24 cellular contexts compared by ENCODE assay signal in genomic region chr7:3805151-3805550, GRCh38.
DNase-seq lines count a peak whose midpoint lies in the region; ATAC-seq, FAIRE-seq and TF ChIP-seq lines count a peak whose summit lies in the region.
"Had no signal": no experiment of that assay in that cellular context is flagged by ENCODE, and none has a peak within 500 bp of the region (broad histone marks: within the 10 kb centered on the region; RNA-seq: fewer than 3 reads in every experiment).

No MANE protein-coding gene starts in this region.

- H3K4me3 ChIP-seq in mammary epithelial cell (replicated peaks in 1 of 3; ENCODE audit: insufficient read depth in 1 of 3, low read depth in 2 of 3, low read length in 3 of 3), result no peak overlapping the region
- no peak overlapping the region for H3K4me3 ChIP-seq in astrocyte of the spinal cord (ENCODE audit: low read depth, low read length)
- no peak overlapping the region for H3K4me3 ChIP-seq in pancreas
- H3K4me3 ChIP-seq: HAP-1, heart left ventricle, uterus had no signal

- no peak overlapping the region for H2AFZ ChIP-seq in mammary epithelial cell (ENCODE audit: low read depth, low read length)

- H3K9me3 Mint-ChIP-seq in MCF 10A (ENCODE audit: unreplicated experiment), result no peaks in the 10 kb centered on the region
- H3K9me3 Mint-ChIP-seq: activated naive CD4-positive, alpha-beta T cell treated with anti-CD3 and anti-CD28 coated beads, Interleukin-2, amount 50 U/mL, for 72 hours; activated T-cell treated with anti-CD3 and anti-CD28 coated beads, Interleukin-2, amount 50 U/mL, for 72 hours had no signal

- 73% methylated on average over 3 of the region's 3 CpGs for WGBS in mammary epithelial cell (ENCODE audit: low coverage, missing lambda C conversion rate)
- WGBS in pancreas, 2 donors, result 91% methylated on average over 3 of the region's 3 CpGs

- POLR2A ChIA-PET in MCF 10A (lab: Yijun Ruan, JAX), result no interaction called here

- no peaks in the 10 kb centered on the region for H3K36me3 Mint-ChIP-seq in MCF 10A (ENCODE audit: insufficient read depth, unreplicated experiment)
- H3K36me3 Mint-ChIP-seq: activated naive CD4-positive, alpha-beta T cell treated with anti-CD3 and anti-CD28 coated beads, Interleukin-2, amount 50 U/mL, for 72 hours had no signal

- no peaks in the 10 kb centered on the region for H3K79me2 ChIP-seq in mammary epithelial cell (ENCODE audit: insufficient read depth, low read length)

- no peak for ATAC-seq in HG02884 (IDR thresholded peaks at IDR 0.05; ENCODE audit: unreplicated experiment)
- no peak for ATAC-seq in GM21390 (IDR thresholded peaks at IDR 0.05; ENCODE audit: unreplicated experiment)
- no peak for ATAC-seq in pancreas
- ATAC-seq: activated naive CD4-positive, alpha-beta T cell treated with anti-CD3 and anti-CD28 coated beads, Interleukin-2, amount 50 U/mL, for 72 hours; activated T-cell treated with anti-CD3 and anti-CD28 coated beads, Interleukin-2, amount 50 U/mL, for 72 hours; heart left ventricle; HepG2 had no signal

- H3K27ac ChIP-seq in mammary epithelial cell (ENCODE audit: insufficient read depth, low read depth, low read length) (no peak overlapping the region), pancreas (no peak overlapping the region)
- H3K27ac ChIP-seq: 22Rv1, epithelial cell of prostate, heart left ventricle, uterus had no signal

- no peaks in the 10 kb centered on the region for H3K4me1 Mint-ChIP-seq in MCF 10A (ENCODE audit: insufficient read depth, unreplicated experiment)

- H3K27me3 ChIP-seq in mammary epithelial cell (ENCODE audit: insufficient read depth, low read length) (no peaks in the 10 kb centered on the region), pancreas (no peaks in the 10 kb centered on the region)
- H3K27me3 ChIP-seq: heart left ventricle, uterus had no signal

- TF ChIP-seq CTCF in mammary epithelial cell (conservative IDR thresholded peaks at IDR 0.05 in 1 of 2, IDR thresholded peaks at IDR 0.05 in 1 of 2; ENCODE audit: extremely low read depth in 1 of 2, insufficient read depth in 1 of 2, low read depth in 1 of 2, low read length in 2 of 2) (no peak), MCF 10A (IDR thresholded peaks at IDR 0.05; ENCODE audit: unreplicated experiment) (no peak), astrocyte of the spinal cord (IDR thresholded peaks at IDR 0.05; ENCODE audit: low read depth, low read length) (no peak), pancreas (IDR thresholded peaks at IDR 0.05) (no peak)

- DNase-seq in mammary epithelial cell (peak; percentile 16), MCF 10A (ENCODE audit: unreplicated experiment) (no peak), astrocyte of the spinal cord (ENCODE audit: low read depth, low spot score) (peak; percentile 87), foreskin melanocyte (peak; percentile 6), urothelium cell line (ENCODE audit: low spot score) (peak; percentile 53), pancreas (no peak)
- DNase-seq: activated CD8-positive, alpha-beta memory T cell treated with anti-CD3 and anti-CD28 coated beads for 24 hours; activated T-cell treated with anti-CD3 and anti-CD28 coated beads, Interleukin-2, amount 50 U/mL, for 72 hours; Caco-2; heart left ventricle; MM.1S; NCI-H1436; NCI-H510A treated with DMSO at 0.1 percent for 48 hours; NK-92 treated with Interleukin-12 subunit alpha and Interleukin-12 subunit beta, amount 100 ng/mL, for 24 hours; retina; stimulated activated CD8-positive, alpha-beta memory T cell treated with anti-CD3 and anti-CD28 coated beads, Interleukin-4, amount 100 ng/mL, for 48 hours; uterus had no signal

- FAIRE-seq in urothelium cell line (lab: Jason Lieb, UNC) (peak; percentile 62), pancreas (lab: Jason Lieb, UNC) (no peak)
- FAIRE-seq: HepG2 had no signal

- H3K9me3 ChIP-seq in mammary epithelial cell (replicated peaks; ENCODE audit: insufficient read depth, low read length) (peaks cover 20% of the 10 kb centered on the region), pancreas (no peaks in the 10 kb centered on the region)
- H3K9me3 ChIP-seq: Caco-2, HAP-1, heart left ventricle, uterus had no signal

- intact Hi-C loops in mammary epithelial cell (cut with micrococcal nuclease) (no loop called here), MCF 10A (cut with micrococcal nuclease) (no loop called here), pancreas (cut with DNase I) (no loop called here)

- H3K4me1 ChIP-seq in mammary epithelial cell (ENCODE audit: insufficient read depth, low read length), result no peaks in the 10 kb centered on the region
- no peaks in the 10 kb centered on the region for H3K4me1 ChIP-seq in pancreas
- H3K4me1 ChIP-seq: Caco-2, HAP-1, heart left ventricle, uterus had no signal

- dilution Hi-C loops in mammary epithelial cell (cut with HindIII; ENCODE audit: low sequenced_read_pairs), result no loop called here

- CTCF ChIA-PET in mammary epithelial cell (lab: Charles Lee; ENCODE audit: low non-redundant PET), result no interaction called here
- CTCF ChIA-PET in MCF 10A (lab: Yijun Ruan, JAX), result no interaction called here

- H4K20me1 ChIP-seq in mammary epithelial cell (ENCODE audit: insufficient read depth, low read length), result no peaks in the 10 kb centered on the region

- no peaks in the 10 kb centered on the region for H3K27me3 Mint-ChIP-seq in MCF 10A (ENCODE audit: insufficient read depth, unreplicated experiment)

- no peak overlapping the region for H3K9ac ChIP-seq in mammary epithelial cell (ENCODE audit: insufficient read depth, low read length)

- BruUV-seq in mammary epithelial cell (replicated peaks; lab: Mats Ljungman, UMichigan) (no TSS peak), MCF 10A (replicated peaks; lab: Mats Ljungman, UMichigan) (no TSS peak)

- H3K27ac Mint-ChIP-seq in MCF 10A (ENCODE audit: low read depth, unreplicated experiment), result no peak overlapping the region
- H3K27ac Mint-ChIP-seq: activated naive CD4-positive, alpha-beta T cell treated with anti-CD3 and anti-CD28 coated beads, Interleukin-2, amount 50 U/mL, for 72 hours; activated T-cell treated with anti-CD3 and anti-CD28 coated beads, Interleukin-2, amount 50 U/mL, for 72 hours had no signal

- in situ Hi-C loops in mammary epithelial cell (cut with MboI; ENCODE audit: low sequenced_read_pairs in 2 of 2), result no loop called here
- in situ Hi-C loops in astrocyte of the spinal cord (cut with HindIII; ENCODE audit: low sequenced_read_pairs), result no loop called here

- H3K4me3 Mint-ChIP-seq in MCF 10A (ENCODE audit: unreplicated experiment), result no peak overlapping the region
- H3K4me3 Mint-ChIP-seq: activated T-cell treated with anti-CD3 and anti-CD28 coated beads, Interleukin-2, amount 50 U/mL, for 72 hours had no signal

- no peak overlapping the region for H3K4me2 ChIP-seq in mammary epithelial cell (ENCODE audit: insufficient read depth, low read depth, low read length)

- H3K36me3 ChIP-seq in mammary epithelial cell (ENCODE audit: insufficient read depth, low read length) (no peaks in the 10 kb centered on the region), pancreas (no peaks in the 10 kb centered on the region)
- H3K36me3 ChIP-seq: HAP-1, heart left ventricle, uterus had no signal

Comparison
In these comparisons a context has a peak if more than half of its experiments do, and no peak if none do; other contexts are left out.
1. DNase-seq: peak in mammary epithelial cell (single experiment), astrocyte of the spinal cord (single experiment), foreskin melanocyte (single experiment) and urothelium cell line (single experiment); none in MCF 10A (single experiment) and pancreas (0 of 6).